In the genomic region with DNA sequence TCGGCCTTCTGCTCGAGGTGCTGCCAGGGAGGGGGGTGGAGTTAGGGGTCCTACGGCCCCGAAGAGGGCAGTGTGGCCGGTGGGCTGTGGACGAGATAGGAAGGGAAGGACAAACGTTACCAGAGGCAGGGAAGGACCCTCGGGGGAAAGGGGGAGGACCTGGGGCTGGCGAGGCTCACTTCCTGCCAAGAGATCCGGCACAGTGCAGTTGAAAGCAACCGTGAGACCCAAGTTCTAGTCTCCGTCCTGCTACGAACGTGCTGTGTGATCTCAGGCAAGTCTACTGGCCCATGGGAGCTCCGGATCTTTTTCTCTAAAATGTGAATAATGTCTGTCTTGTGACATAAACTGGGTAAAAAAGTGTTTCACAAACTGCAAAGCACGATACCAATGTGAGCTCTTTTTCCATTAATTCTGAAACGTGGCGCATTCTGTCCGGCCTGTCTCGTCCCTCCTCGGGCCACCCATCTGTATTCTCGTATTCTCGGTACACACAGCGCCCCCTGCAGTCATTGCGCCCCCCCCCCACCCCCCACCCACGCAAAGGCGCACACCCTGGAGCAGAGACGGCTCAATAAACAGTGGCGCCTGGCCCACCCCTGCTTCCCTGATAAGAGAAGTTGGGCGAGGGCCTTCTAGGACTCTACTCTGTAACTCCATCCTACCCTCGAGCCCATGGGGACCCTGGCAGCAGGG, we compare ENCODE assay signal across 9 cellular contexts. TPM values are rescaled to one million over a fixed set of nuclear protein-coding genes. Genes with fewer than 3 reads are reported as not detected.
DNase-seq lines count a peak whose midpoint lies in the region; ATAC-seq and TF ChIP-seq lines count a peak whose summit lies in the region.
"Had no signal": no experiment of that assay in that cellular context is flagged by ENCODE, and none has a peak within 500 bp of the region (broad histone marks: within the 10 kb centered on the region; RNA-seq: fewer than 3 reads in every experiment).

No MANE protein-coding gene starts in this region.

- no peak for TF ChIP-seq EP300 in transverse colon (IDR thresholded peaks at IDR 0.05; ENCODE audit: low read depth)

- H3K36me3 Mint-ChIP-seq in activated CD4-positive, alpha-beta T cell treated with anti-CD3 and anti-CD28 coated beads for 36 hours (ENCODE audit: low read depth), result no peaks in the 10 kb centered on the region
- H3K36me3 Mint-ChIP-seq in central memory CD8-positive, alpha-beta T cell (ENCODE audit: insufficient read depth), result peaks cover 2% of the 10 kb centered on the region
- peaks cover 6% of the 10 kb centered on the region for H3K36me3 Mint-ChIP-seq in memory B cell
- no peaks in the 10 kb centered on the region for H3K36me3 Mint-ChIP-seq in Caco-2 (ENCODE audit: insufficient read depth, unreplicated experiment)

- H3K27me3 ChIP-seq in transverse colon, result no peaks in the 10 kb centered on the region
- no peaks in the 10 kb centered on the region for H3K27me3 ChIP-seq in Caco-2 (replicated peaks; ENCODE audit: control insufficient read depth, insufficient read depth, low read length)

- no peak for DNase-seq in activated CD4-positive, alpha-beta T cell treated with anti-CD3 and anti-CD28 coated beads for 36 hours
- DNase-seq in activated CD4-positive, alpha-beta T cell treated with anti-CD3 and anti-CD28 coated beads for 1 hour, result no peak
- no peak for DNase-seq in central memory CD8-positive, alpha-beta T cell (ENCODE audit: low spot score in 2 of 2)
- DNase-seq in memory B cell (ENCODE audit: low spot score in 2 of 2) (no peak), transverse colon (no peak), GF-D8 (lab: John Stamatoyannopoulos, UW) (no peak), mesenteric fat pad (ENCODE audit: low spot score) (no peak), Caco-2 (no peak)
- DNase-seq: stimulated activated naive CD4-positive, alpha-beta T cell treated with Interleukin-2 at 50 U/mL for 16 hours had no signal

- intact Hi-C loops in activated CD4-positive, alpha-beta T cell treated with anti-CD3 and anti-CD28 coated beads for 36 hours (cut with DNase I, micrococcal nuclease), result loop anchor here in 1 of 2 experiments (10.0 kb wide), 3 partner anchors 56 to 186 kb away; partner anchors contain the start of genes MXRA7 and ST6GALNAC2
- intact Hi-C loops in transverse colon (cut with DNase I; ENCODE audit: low total_unique reads) (no loop called here), Caco-2 (cut with micrococcal nuclease; ENCODE audit: unreplicated experiment) (no loop called here)

- no peaks in the 10 kb centered on the region for H3K9me3 Mint-ChIP-seq in activated CD4-positive, alpha-beta T cell treated with anti-CD3 and anti-CD28 coated beads for 36 hours (ENCODE audit: low read depth)
- no peaks in the 10 kb centered on the region for H3K9me3 Mint-ChIP-seq in central memory CD8-positive, alpha-beta T cell
- no peaks in the 10 kb centered on the region for H3K9me3 Mint-ChIP-seq in memory B cell
- H3K9me3 Mint-ChIP-seq in Caco-2 (ENCODE audit: unreplicated experiment), result no peaks in the 10 kb centered on the region

- WGBS in transverse colon (ENCODE audit: low coverage in 1 of 2), 2 donors, result 50 to 87% methylated on average over 3 to 31 of the region's 31 CpGs

- CTCF ChIA-PET in activated CD4-positive, alpha-beta T cell treated with anti-CD3 and anti-CD28 coated beads for 36 hours (lab: Charles Lee), result interaction anchor here (0.6 to 2.4 kb wide), 11 partner anchors 8 to 153 kb away, joined by 3 to 10 read pairs (median 3); no protein-coding TSS in a partner anchor
- CTCF ChIA-PET in Caco-2 (lab: Charles Lee), result interaction anchor here (0.6 to 0.7 kb wide), 3 partner anchors 99 to 982 kb away, joined by 3 to 8 read pairs (median 4); no protein-coding TSS in a partner anchor

- TF ChIP-seq POLR2A in transverse colon (IDR thresholded peaks at IDR 0.05), result no peak

- peak overlapping the region; percentile 15 for H3K4me3 Mint-ChIP-seq in activated CD4-positive, alpha-beta T cell treated with anti-CD3 and anti-CD28 coated beads for 36 hours
- no peak overlapping the region for H3K4me3 Mint-ChIP-seq in central memory CD8-positive, alpha-beta T cell
- peak overlapping the region; percentile 91 for H3K4me3 Mint-ChIP-seq in memory B cell
- H3K4me3 Mint-ChIP-seq in Caco-2 (ENCODE audit: unreplicated experiment), result no peak overlapping the region

- in situ Hi-C loops in transverse colon (cut with MboI; ENCODE audit: low pct_ligation_motif_present in 1 of 4, low pct_unique_long_range_greater_than_20kb in 1 of 4, low sequenced_read_pairs in 3 of 4), result loop anchor here in 2 of 4 donors (10.0 to 25.0 kb wide), 2 partner anchors 96 to 184 kb away; partner anchors contain the start of gene MXRA7 (in 1 of the 2)

- POLR2A ChIA-PET in activated CD4-positive, alpha-beta T cell treated with anti-CD3 and anti-CD28 coated beads for 36 hours (lab: Charles Lee), result interaction anchor here (0.6 kb wide), 1 partner anchor 32 kb away, joined by 9 read pairs; no protein-coding TSS in a partner anchor
- POLR2A ChIA-PET in Caco-2 (lab: Charles Lee), result interaction anchor here (1.2 kb wide), 1 partner anchor 29 kb away, joined by 4 read pairs; no protein-coding TSS in a partner anchor

- BruUV-seq in Caco-2 (replicated peaks; lab: Mats Ljungman, UMichigan), result no TSS peak

- H3K4me3 ChIP-seq in transverse colon, result peak overlapping the region in 2 of 4 donors; percentile 13
- no peak overlapping the region for H3K4me3 ChIP-seq in Caco-2 (ENCODE audit: low read depth, low read length)

- no peaks in the 10 kb centered on the region for H3K9me3 ChIP-seq in transverse colon
- no peaks in the 10 kb centered on the region for H3K9me3 ChIP-seq in Caco-2

- H3K27ac ChIP-seq in transverse colon, result peak overlapping the region; percentile 76 to 86 (median 83)

- no peak for ATAC-seq in activated CD4-positive, alpha-beta T cell treated with anti-CD3 and anti-CD28 coated beads for 36 hours
- no peak for ATAC-seq in central memory CD8-positive, alpha-beta T cell (replicated peaks; ENCODE audit: extremely low read depth, poor library complexity, severe bottlenecking)
- peak; percentile 34 for ATAC-seq in memory B cell (ENCODE audit: low read depth)

- H3K27ac Mint-ChIP-seq in activated CD4-positive, alpha-beta T cell treated with anti-CD3 and anti-CD28 coated beads for 36 hours, result peak overlapping the region; percentile 51
- H3K27ac Mint-ChIP-seq in central memory CD8-positive, alpha-beta T cell (ENCODE audit: low read depth), result peak overlapping the region; percentile 49
- H3K27ac Mint-ChIP-seq in memory B cell, result peak overlapping the region; percentile 81
- H3K27ac Mint-ChIP-seq in Caco-2 (ENCODE audit: unreplicated experiment), result no peak overlapping the region

- no peaks in the 10 kb centered on the region for H3K27me3 Mint-ChIP-seq in activated CD4-positive, alpha-beta T cell treated with anti-CD3 and anti-CD28 coated beads for 36 hours
- no peaks in the 10 kb centered on the region for H3K27me3 Mint-ChIP-seq in central memory CD8-positive, alpha-beta T cell
- H3K27me3 Mint-ChIP-seq in memory B cell (no peaks in the 10 kb centered on the region), Caco-2 (ENCODE audit: insufficient read depth, unreplicated experiment) (no peaks in the 10 kb centered on the region)

- peak in 1 of 5 experiments; percentile 14 for TF ChIP-seq CTCF in transverse colon (IDR thresholded peaks at IDR 0.05)
- TF ChIP-seq CTCF in Caco-2 (IDR thresholded peaks at IDR 0.05; ENCODE audit: insufficient read depth in 1 of 2, low read depth in 1 of 2, low read length in 1 of 2, severe bottlenecking in 1 of 2, unreplicated experiment in 1 of 2), result no peak

- H3K4me1 Mint-ChIP-seq in activated CD4-positive, alpha-beta T cell treated with anti-CD3 and anti-CD28 coated beads for 36 hours, result peaks cover 24% of the 10 kb centered on the region
- peaks cover 19% of the 10 kb centered on the region for H3K4me1 Mint-ChIP-seq in central memory CD8-positive, alpha-beta T cell
- H3K4me1 Mint-ChIP-seq in memory B cell (peaks cover 30% of the 10 kb centered on the region), Caco-2 (ENCODE audit: low read depth, unreplicated experiment) (peaks cover 15% of the 10 kb centered on the region)

- H3K4me1 ChIP-seq in transverse colon (peaks cover 19 to 74% (median 50%) of the 10 kb centered on the region in 4 donors), Caco-2 (peaks cover 24% of the 10 kb centered on the region)

- no peaks in the 10 kb centered on the region for H3K36me3 ChIP-seq in transverse colon
- H3K36me3 ChIP-seq in Caco-2 (ENCODE audit: control insufficient read depth, insufficient read depth, low read length), result no peaks in the 10 kb centered on the region

RNA-seq across cellular contexts. Expression of gene CYGB, which starts 8.8 kb away (rescaled TPM):
- total RNA-seq in activated CD4-positive, alpha-beta T cell treated with anti-CD3 and anti-CD28 coated beads for 36 hours, result not detected
- total RNA-seq in transverse colon, result 10 to 100 TPM in 2 of 4 donors, 1 to 10 TPM in 2; 7.5 to 20.1 (median 11.3) TPM
- 55.6 TPM for total RNA-seq in mesenteric fat pad
- 0.32 and 1.0 TPM in 2 replicates for total RNA-seq in Caco-2 (2022)

RNA-seq across cellular contexts. Expression of gene PRCD, which starts 11.2 kb away (rescaled TPM):
- total RNA-seq in activated CD4-positive, alpha-beta T cell treated with anti-CD3 and anti-CD28 coated beads for 36 hours, result not detected
- total RNA-seq in transverse colon (1 to 10 TPM in 1 of 4 donors, under 1 TPM in 1, not detected in 2; 0.64 to 6.8 TPM), mesenteric fat pad (5.4 TPM), Caco-2 (2022) (not detected in 2 replicates)

RNA-seq across cellular contexts. Expression of gene RHBDF2, which starts 27.5 kb away (rescaled TPM):
- total RNA-seq in activated CD4-positive, alpha-beta T cell treated with anti-CD3 and anti-CD28 coated beads for 36 hours, result 10 to 100 TPM; 23.9 to 28.4 TPM
- total RNA-seq in transverse colon (10 to 100 TPM; 11.3 to 47.4 (median 23.2) TPM), mesenteric fat pad (52.7 TPM), Caco-2 (2022) (33.8 and 37.2 TPM in 2 replicates)

RNA-seq across cellular contexts. Expression of gene ST6GALNAC2, which starts 57.0 kb away (rescaled TPM):
- under 1 TPM in 1 of 2 experiments, not detected in 1; 0.32 TPM for total RNA-seq in activated CD4-positive, alpha-beta T cell treated with anti-CD3 and anti-CD28 coated beads for 36 hours
- total RNA-seq in transverse colon (1 to 10 TPM in 3 of 4 donors, not detected in 1; 1.4 to 4.4 (median 1.6) TPM), mesenteric fat pad (5.5 TPM), Caco-2 (2022) (0.77 and 2.5 TPM in 2 replicates)

Comparison
In these comparisons a context has a peak if more than half of its experiments do, and no peak if none do; other contexts are left out.
1. H3K4me3 Mint-ChIP-seq: peak in activated CD4-positive, alpha-beta T cell treated with anti-CD3 and anti-CD28 coated beads for 36 hours (single experiment) and memory B cell (single experiment); none in central memory CD8-positive, alpha-beta T cell (single experiment) and Caco-2 (single experiment).